ENCODE assay signal across 20 cellular contexts in genomic region chr13:54232700-54233099, GRCh38.
"Had no signal": no experiment of that assay in that cellular context is flagged by ENCODE, and none has a peak within 500 bp of the region (broad histone marks: within the 10 kb centered on the region; RNA-seq: fewer than 3 reads in every experiment).

No MANE protein-coding gene starts in this region.

- H3K36me3 ChIP-seq: heart left ventricle, spleen, tibial artery, upper lobe of left lung, uterus had no signal

- H3K4me1 ChIP-seq: heart left ventricle, spleen, tibial artery, upper lobe of left lung, uterus had no signal

- H3K9me3 ChIP-seq: tibial artery, upper lobe of left lung, uterus had no signal

- H3K27me3 ChIP-seq: dorsolateral prefrontal cortex, heart left ventricle, spleen, tibial artery, upper lobe of left lung, uterus had no signal

- H3K4me3 ChIP-seq: dorsolateral prefrontal cortex, heart left ventricle, lung, spleen, tibial artery, upper lobe of left lung, uterus had no signal

- ATAC-seq: heart left ventricle; left colon; left ventricle myocardium superior; sciatic nerve; stimulated activated memory B cell treated with anti-CD40 and anti-IgM and Interleukin-4, amounts not matched to agents 10 μg/mL and 1 μg/mL and 100 μg/mL, for 72 hours had no signal

- H3K27ac ChIP-seq: dorsolateral prefrontal cortex, heart left ventricle, spleen, tibial artery, upper lobe of left lung, uterus had no signal

- DNase-seq: dorsolateral prefrontal cortex; effector CD8-positive, alpha-beta T cell; foreskin melanocyte; heart left ventricle; hippocampal formation; left colon; left ventricle myocardium superior; mesenchymal stem cell; naive B cell; posterior cingulate gyrus; spleen; stimulated activated CD4-positive, alpha-beta T cell treated with anti-CD3 and anti-CD28 coated beads, Interleukin-15, amount 100 ng/mL, for 24 hours; stimulated activated CD4-positive, alpha-beta T cell treated with anti-CD3 and anti-CD28 coated beads, Interleukin-1b, Interleukin-23, amount 100 ng/mL, for 48 hours; stimulated activated CD4-positive, alpha-beta T cell treated with anti-CD3 and anti-CD28 coated beads, Interleukin-4, amount 100 ng/mL, for 24 hours; tibial artery; upper lobe of left lung; uterus had no signal
